38 cellular contexts compared by ENCODE assay signal in genomic region chr2:161432107-161432506, GRCh38. TPM values are rescaled to one million over a fixed set of nuclear protein-coding genes. Genes with fewer than 3 reads are reported as not detected.
"Had no signal": no experiment of that assay in that cellular context is flagged by ENCODE, and none has a peak within 500 bp of the region (broad histone marks: within the 10 kb centered on the region; RNA-seq: fewer than 3 reads in every experiment).

No MANE protein-coding gene starts in this region.

- H3K27me3 ChIP-seq: MG63 had no signal

- H3K4me3 ChIP-seq: MG63 had no signal

- H3K36me3 ChIP-seq: MG63 had no signal

- DNase-seq: Kasumi-1, MG63, MM.1S, MV-4-11, NCI-H1048, NCI-H1092, NCI-H1092 treated with DMSO at 0.1 percent for 48 hours, NCI-H1105, NCI-H1105 treated with DMSO at 0.1 percent for 48 hours, NCI-H1417, NCI-H1417 treated with DMSO at 0.1 percent for 48 hours, NCI-H1436, NCI-H1436 treated with DMSO at 0.1 percent for 48 hours, NCI-H146, NCI-H1694, NCI-H1694 treated with DMSO at 0.1 percent for 48 hours, NCI-H187, NCI-H187 treated with DMSO at 0.1 percent for 48 hours, NCI-H1930, NCI-H2029, NCI-H2029 treated with DMSO at 0.1 percent for 48 hours, NCI-H2081, NCI-H2081 treated with DMSO at 0.1 percent for 48 hours, NCI-H2107, NCI-H2171, NCI-H2171 treated with DMSO at 0.1 percent for 48 hours, NCI-H2227 treated with DMSO at 0.1 percent for 48 hours, NCI-H226, NCI-H345, NCI-H446, NCI-H446 treated with DMSO at 0.1 percent for 48 hours, NCI-H510A, NCI-H510A treated with DMSO at 0.1 percent for 48 hours, NCI-H524, NCI-H524 treated with DMSO at 0.1 percent for 48 hours, NCI-H526 had no signal

RNA-seq across cellular contexts. Expression of gene TBR1, which starts 16.0 kb away (rescaled TPM):
- total RNA-seq: LHCN-M2, M059J had no signal
